In the genomic region with DNA sequence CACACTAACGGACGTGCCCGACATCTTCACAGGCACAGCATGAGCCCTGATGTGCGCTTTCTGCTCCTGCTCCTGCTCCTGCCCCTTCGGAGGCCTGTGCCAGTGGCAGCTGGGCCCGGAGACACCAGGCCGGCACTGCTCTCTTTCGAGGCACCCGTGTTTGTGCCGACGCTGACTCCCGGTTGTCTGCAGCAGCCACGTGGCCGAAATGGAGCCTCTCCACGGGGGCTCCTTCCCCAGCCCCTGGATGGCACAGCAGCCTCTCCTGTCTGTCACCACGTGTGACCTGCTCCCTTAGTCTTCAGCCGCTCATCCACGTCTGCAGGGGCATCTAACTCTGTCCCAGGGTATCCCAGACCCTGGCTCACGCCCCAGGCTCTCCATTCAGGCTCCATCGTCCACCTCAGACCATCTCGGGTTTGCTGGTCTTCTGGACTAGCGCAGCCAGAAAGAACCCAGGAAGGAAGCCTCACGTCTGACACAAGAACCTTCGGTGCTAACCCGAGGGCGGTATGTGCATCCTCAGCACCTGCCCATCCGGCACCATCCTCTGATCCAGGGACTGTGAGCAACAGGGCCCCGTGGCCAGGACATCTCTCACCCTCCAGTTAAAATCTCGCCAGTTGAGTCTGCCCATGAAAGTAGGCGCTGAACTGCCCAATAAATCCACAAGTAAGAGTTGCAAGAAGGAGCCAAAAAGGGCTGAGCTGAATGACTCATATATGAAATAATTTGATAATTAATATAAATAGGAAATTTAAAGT, we compare ENCODE assay signal across 2 cellular contexts.
TF ChIP-seq lines count a peak whose summit lies in the region.

No MANE protein-coding gene starts in this region.

TF ChIP-seq in A549, 52 proteins besides CTCF, POLR2A, EP300 and RAD21 (continued from another document):
- TF ChIP-seq ATOH8 (CRISPR knock-in tag; IDR thresholded peaks at IDR 0.05; ENCODE audit: low read depth) (no peak), RARB (CRISPR knock-in tag; IDR thresholded peaks at IDR 0.05) (no peak), BCL3 (IDR thresholded peaks at IDR 0.05) (no peak), JUN (IDR thresholded peaks at IDR 0.05) (no peak), NPAS2 (CRISPR knock-in tag; IDR thresholded peaks at IDR 0.05; ENCODE audit: borderline replicate concordance) (no peak), RNF2 (IDR thresholded peaks at IDR 0.05; ENCODE audit: borderline replicate concordance, low read depth) (no peak), HES2 (IDR thresholded peaks at IDR 0.05) (no peak), EHMT2 (IDR thresholded peaks at IDR 0.05; ENCODE audit: low read depth) (no peak), E2F6 (IDR thresholded peaks at IDR 0.05; ENCODE audit: borderline replicate concordance, low read depth) (no peak), FOSL2 (IDR thresholded peaks at IDR 0.05) (no peak), FOSL2 (CRISPR knock-in tag; IDR thresholded peaks at IDR 0.05) (no peak), ZNF302 (CRISPR knock-in tag; IDR thresholded peaks at IDR 0.05) (no peak)

TF ChIP-seq in GM23338, 12 proteins besides CTCF, POLR2A, EP300 and RAD21:
- TF ChIP-seq ZNF462 (CRISPR knock-in tag; IDR thresholded peaks at IDR 0.05) (no peak), ZNF114 (CRISPR knock-in tag; IDR thresholded peaks at IDR 0.05) (no peak), CREB1 (CRISPR knock-in tag; IDR thresholded peaks at IDR 0.05; ENCODE audit: low read depth) (no peak), ZNF331 (CRISPR knock-in tag; IDR thresholded peaks at IDR 0.05; ENCODE audit: low read depth) (no peak), NANOG (IDR thresholded peaks at IDR 0.05; ENCODE audit: borderline replicate concordance) (no peak), JUNB (IDR thresholded peaks at IDR 0.05; ENCODE audit: unreplicated experiment) (no peak), EZH2phosphoT487 (IDR thresholded peaks at IDR 0.05; ENCODE audit: unreplicated experiment) (no peak), POLR2AphosphoS5 (IDR thresholded peaks at IDR 0.05; ENCODE audit: low read depth) (no peak), EZH2 (IDR thresholded peaks at IDR 0.05; ENCODE audit: low read depth, unreplicated experiment) (no peak), STAT1 (IDR thresholded peaks at IDR 0.05; ENCODE audit: unreplicated experiment) (no peak)
